Comparison of ENCODE assay signal across 8 cellular contexts in genomic region chr20:18287546-18287914, GRCh38. TPM values are rescaled to one million over a fixed set of nuclear protein-coding genes. Genes with fewer than 3 reads are reported as not detected.
A peak's percentile ranks its signal among the peaks of the same experiment; 100 is the strongest.
DNase-seq lines count a peak whose midpoint lies in the region; ATAC-seq, FAIRE-seq and TF ChIP-seq lines count a peak whose summit lies in the region.

No MANE protein-coding gene starts in this region.

- peak; percentile 4 for FAIRE-seq in GM19239 (lab: Jason Lieb, UNC)

- ATAC-seq in sciatic nerve (no peak), GM21723 (IDR thresholded peaks at IDR 0.05; ENCODE audit: unreplicated experiment) (no peak)

- DNase-seq in GM19239 (ENCODE audit: insufficient read length, low spot score) (no peak), SJCRH30 (no peak), fibroblast of villous mesenchyme (ENCODE audit: low read depth) (no peak), sciatic nerve (ENCODE audit: low spot score) (peak; percentile 63), HCEC 1CT (no peak), NCI-H2081 (lab: John Stamatoyannopoulos, UW) (no peak), COLO668 (lab: John Stamatoyannopoulos, UW; ENCODE audit: unreplicated experiment) (no peak)

- H3K36me3 ChIP-seq in SJCRH30, result peaks cover 3% of the 10 kb centered on the region

- peak overlapping the region; percentile 97 for H3K27ac ChIP-seq in SJCRH30

- H3K4me3 ChIP-seq in SJCRH30, result peak overlapping the region; percentile 97
- peak overlapping the region; percentile 78 for H3K4me3 ChIP-seq in fibroblast of villous mesenchyme (ENCODE audit: low read depth, low read length)

- peaks cover 3% of the 10 kb centered on the region; the same call in 1 of the 2 replicates for H3K4me1 ChIP-seq in SJCRH30

- no peak for TF ChIP-seq CTCF in fibroblast of villous mesenchyme (IDR thresholded peaks at IDR 0.05; ENCODE audit: insufficient read depth, low read depth, low read length)

- peaks cover 5% of the 10 kb centered on the region for H3K9me3 ChIP-seq in SJCRH30 (replicated peaks)

- intact Hi-C loops in sciatic nerve (cut with DNase I), result no loop called here

- H3K27me3 ChIP-seq in SJCRH30, result no peaks in the 10 kb centered on the region

RNA-seq across cellular contexts. Expression of gene ZNF133, which starts 0.8 kb away (rescaled TPM):
- total RNA-seq in SJCRH30 (2014; rRNA removed; shearing (Covaris generic)), result 16.2 and 16.4 TPM in 2 replicates
- total RNA-seq in fibroblast of villous mesenchyme (18.1 and 19.3 TPM in 2 replicates), sciatic nerve (16.7 TPM)
